ENCODE assay signal across 15 cellular contexts in the genomic region with DNA sequence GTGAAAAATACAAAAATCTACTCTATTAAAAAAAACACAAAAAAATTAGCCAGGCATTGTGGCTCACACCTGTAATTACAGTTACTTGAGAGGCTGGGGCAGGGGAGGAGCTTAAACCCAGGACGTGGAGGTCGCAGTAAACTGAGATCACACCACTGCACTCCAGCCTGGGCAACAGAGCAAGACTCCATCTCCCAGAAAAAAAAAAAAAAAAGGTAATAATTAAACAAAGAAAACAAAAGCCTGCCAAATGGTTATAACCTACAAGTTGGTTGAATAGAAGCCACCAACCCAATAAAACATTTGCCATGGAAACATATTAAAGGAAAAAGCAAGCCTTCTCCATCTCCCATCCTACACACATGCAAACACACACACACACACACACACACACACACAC.
DNase-seq lines count a peak whose midpoint lies in the region; ATAC-seq, FAIRE-seq and TF ChIP-seq lines count a peak whose summit lies in the region.
"Had no signal": no experiment of that assay in that cellular context is flagged by ENCODE, and none has a peak within 500 bp of the region (broad histone marks: within the 10 kb centered on the region; RNA-seq: fewer than 3 reads in every experiment).

No MANE protein-coding gene starts in this region.

- WGBS in right lobe of liver (ENCODE audit: insufficient coverage, low coverage, low lambda C conversion rate, missing lambda C conversion rate) = 27% methylated on average over 2 of the region's 2 CpGs
- WGBS in HepG2 (ENCODE audit: low lambda C conversion rate) = 4% methylated on average over 2 of the region's 2 CpGs

- H3K4me3 ChIP-seq in right lobe of liver = no peak overlapping the region
- no peak overlapping the region for H3K4me3 ChIP-seq in HepG2 (replicated peaks in 1 of 3; ENCODE audit: insufficient read depth in 1 of 3, low read depth in 2 of 3, low read length in 3 of 3)
- no peak overlapping the region for H3K4me3 ChIP-seq in GM23338

- H3K4me1 Mint-ChIP-seq in GM23338 = peaks cover 10% of the 10 kb centered on the region
- H3K4me1 Mint-ChIP-seq in nephron progenitor cell = peaks cover 36% of the 10 kb centered on the region

- H3K9me3 Mint-ChIP-seq in GM23338 = no peaks in the 10 kb centered on the region
- peaks cover 10% of the 10 kb centered on the region for H3K9me3 Mint-ChIP-seq in nephron progenitor cell
- H3K9me3 Mint-ChIP-seq: CD4-positive, alpha-beta memory T cell; H9 had no signal

- H3K36me3 Mint-ChIP-seq in GM23338 (ENCODE audit: low read depth) = 0 out of 3 replicates have a peak, but pooled peaks cover 3% of the 10 kb centered on the region
- H3K36me3 Mint-ChIP-seq in nephron progenitor cell (ENCODE audit: low read depth) = no peaks in the 10 kb centered on the region
- H3K36me3 Mint-ChIP-seq: CD4-positive, alpha-beta memory T cell had no signal

- H3K27me3 ChIP-seq in right lobe of liver = no peaks in the 10 kb centered on the region
- no peaks in the 10 kb centered on the region for H3K27me3 ChIP-seq in HepG2 (ENCODE audit: control insufficient read depth in 1 of 2, insufficient read depth in 2 of 2, low read length in 2 of 2)
- H3K27me3 ChIP-seq in GM23338 (ENCODE audit: insufficient read depth) = no peaks in the 10 kb centered on the region

- H2AFZ ChIP-seq in HepG2 (ENCODE audit: low read length) (no peak overlapping the region), GM23338 (no peak overlapping the region)

- peaks cover 0 to 31% (median 7%) of the 10 kb centered on the region in 4 donors for H3K4me1 ChIP-seq in right lobe of liver
- H3K4me1 ChIP-seq in HepG2 (ENCODE audit: insufficient read depth, low read length) = peaks cover 11% of the 10 kb centered on the region
- H3K4me1 ChIP-seq in GM23338 (ENCODE audit: insufficient read depth) = no peaks in the 10 kb centered on the region

- H3K36me3 ChIP-seq in right lobe of liver = no peaks in the 10 kb centered on the region
- H3K36me3 ChIP-seq in HepG2 (replicated peaks in 1 of 2; ENCODE audit: control insufficient read depth in 1 of 2, insufficient read depth in 2 of 2, low read length in 2 of 2) = no peaks in the 10 kb centered on the region
- H3K36me3 ChIP-seq in GM23338 (ENCODE audit: insufficient read depth) = no peaks in the 10 kb centered on the region

- H3K4me2 ChIP-seq in HepG2 (ENCODE audit: low read depth, low read length) (no peak overlapping the region), GM23338 (no peak overlapping the region)
- H3K4me2 ChIP-seq: KMS-11 had no signal

- CTCF ChIA-PET in HepG2 (lab: Yijun Ruan, JAX; ENCODE audit: low intra/inter-chr PET ratio, low total read pairs) = no interaction called here

- ATAC-seq in right lobe of liver (peak in 3 of 4 donors; percentile 33 to 60 (median 44)), HepG2 (no peak), GM23338 (no peak), GM19351 (IDR thresholded peaks at IDR 0.05; ENCODE audit: unreplicated experiment) (no peak)

- H3K79me2 ChIP-seq in HepG2 (ENCODE audit: insufficient read depth, low read length) (no peaks in the 10 kb centered on the region), GM23338 (replicated peaks; ENCODE audit: insufficient read depth) (no peaks in the 10 kb centered on the region)

- peak overlapping the region in 2 of 3 donors; percentile 17 to 67 for H3K27ac ChIP-seq in right lobe of liver
- H3K27ac ChIP-seq in HepG2 (ENCODE audit: extremely low read length, insufficient read depth, low read length) = no peak overlapping the region
- H3K27ac ChIP-seq in GM23338 (ENCODE audit: low read depth) = no peak overlapping the region
- H3K27ac ChIP-seq: 22Rv1, C4-2B, KMS-11 had no signal

- BruUV-seq in HepG2 (replicated peaks; lab: Mats Ljungman, UMichigan) = no TSS peak

- peaks cover 6% of the 10 kb centered on the region; the same call in 1 of the 2 replicates for H3K9me2 ChIP-seq in GM23338 (ENCODE audit: insufficient read depth)

- H3K27ac Mint-ChIP-seq in GM23338 = peak overlapping the region; percentile 22; the same call in 1 of the 2 replicates
- peak overlapping the region; percentile 24 for H3K27ac Mint-ChIP-seq in nephron progenitor cell
- H3K27ac Mint-ChIP-seq: CD4-positive, alpha-beta memory T cell had no signal

- TF ChIP-seq RAD21 in HepG2 (CRISPR knock-in tag; IDR thresholded peaks at IDR 0.05) = no peak

- TF ChIP-seq EP300 in HepG2 (IDR thresholded peaks at IDR 0.05; ENCODE audit: low read depth in 2 of 2, low read length in 2 of 2) (no peak), HepG2 (CRISPR knock-in tag; IDR thresholded peaks at IDR 0.05; ENCODE audit: borderline replicate concordance) (no peak)

- H3K4me3 Mint-ChIP-seq in GM23338 (no peak overlapping the region), nephron progenitor cell (no peak overlapping the region)
- H3K4me3 Mint-ChIP-seq: H9 had no signal

- intact Hi-C loops in right lobe of liver (cut with DNase I) (no loop called here), HepG2 (cut with micrococcal nuclease; ENCODE audit: unreplicated experiment) (no loop called here)

- TF ChIP-seq POLR2A in right lobe of liver (IDR thresholded peaks at IDR 0.05) (no peak), HepG2 (IDR thresholded peaks at IDR 0.05; ENCODE audit: insufficient read depth in 1 of 2, low read depth in 2 of 2, low read length in 2 of 2) (no peak)

- H3K9ac ChIP-seq in HepG2 (ENCODE audit: insufficient read depth, low read depth, low read length) = no peak overlapping the region
- H3K9ac ChIP-seq: KMS-11 had no signal

- no peaks in the 10 kb centered on the region for H3F3A ChIP-seq in GM23338 (replicated peaks; ENCODE audit: low read depth)

- POLR2A ChIA-PET in HepG2 (lab: Yijun Ruan, JAX) = no interaction called here

- H4K20me1 ChIP-seq in HepG2 (ENCODE audit: insufficient read depth, low read length) (no peaks in the 10 kb centered on the region), GM23338 (replicated peaks; ENCODE audit: insufficient read depth) (no peaks in the 10 kb centered on the region)

- in situ Hi-C loops in HepG2 (cut with HindIII; ENCODE audit: extremely low pct_ligation_motif_present, low pct_unique_long_range_greater_than_20kb) = no loop called here

- H3K9me3 ChIP-seq in right lobe of liver (no peaks in the 10 kb centered on the region), HepG2 (ENCODE audit: low read length) (no peaks in the 10 kb centered on the region)

- TF ChIP-seq CTCF in right lobe of liver (IDR thresholded peaks at IDR 0.05) (no peak), HepG2 (CRISPR knock-in tag; IDR thresholded peaks at IDR 0.05) (no peak), GM23338 (conservative IDR thresholded peaks at IDR 0.05; ENCODE audit: low read depth in 2 of 2) (no peak), nephron progenitor cell (IDR thresholded peaks at IDR 0.05) (no peak)

- FAIRE-seq in HepG2 (lab: Jason Lieb, UNC) = no peak
- FAIRE-seq: D721Med had no signal

- DNase-seq in right lobe of liver = no peak
- no peak for DNase-seq in HepG2 (ENCODE audit: low spot score)
- DNase-seq in GM23338 (ENCODE audit: low spot score) = no peak
- DNase-seq in nephron progenitor cell = no peak
- no peak for DNase-seq in DMS 273 (lab: John Stamatoyannopoulos, UW; ENCODE audit: unreplicated experiment)
- no peak for DNase-seq in pons (ENCODE audit: low spot score)
- DNase-seq: CD4-positive, alpha-beta memory T cell; GF-D8; GOT3; H9 had no signal

- no peaks in the 10 kb centered on the region for H3K27me3 Mint-ChIP-seq in GM23338 (ENCODE audit: insufficient read depth, low read depth, poor library complexity)
- peaks cover 4% of the 10 kb centered on the region for H3K27me3 Mint-ChIP-seq in nephron progenitor cell (ENCODE audit: low read depth, poor library complexity)

TF ChIP-seq in HepG2, 621 proteins besides CTCF, POLR2A, EP300 and RAD21 (continues in another document):
- TF ChIP-seq ZNF17 (CRISPR knock-in tag; IDR thresholded peaks at IDR 0.05) = no peak
- TF ChIP-seq, protein P1, sequence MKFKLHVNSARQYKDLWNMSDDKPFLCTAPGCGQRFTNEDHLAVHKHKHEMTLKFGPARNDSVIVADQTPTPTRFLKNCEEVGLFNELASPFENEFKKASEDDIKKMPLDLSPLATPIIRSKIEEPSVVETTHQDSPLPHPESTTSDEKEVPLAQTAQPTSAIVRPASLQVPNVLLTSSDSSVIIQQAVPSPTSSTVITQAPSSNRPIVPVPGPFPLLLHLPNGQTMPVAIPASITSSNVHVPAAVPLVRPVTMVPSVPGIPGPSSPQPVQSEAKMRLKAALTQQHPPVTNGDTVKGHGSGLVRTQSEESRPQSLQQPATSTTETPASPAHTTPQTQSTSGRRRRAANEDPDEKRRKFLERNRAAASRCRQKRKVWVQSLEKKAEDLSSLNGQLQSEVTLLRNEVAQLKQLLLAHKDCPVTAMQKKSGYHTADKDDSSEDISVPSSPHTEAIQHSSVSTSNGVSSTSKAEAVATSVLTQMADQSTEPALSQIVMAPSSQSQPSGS (CRISPR knock-in tag; IDR thresholded peaks at IDR 0.05) = no peak

TF ChIP-seq in GM23338, 12 proteins besides CTCF, POLR2A, EP300 and RAD21 (continues in another document):
- TF ChIP-seq POLR2AphosphoS5 (IDR thresholded peaks at IDR 0.05; ENCODE audit: low read depth) = no peak
- no peak for TF ChIP-seq CREB1 (CRISPR knock-in tag; IDR thresholded peaks at IDR 0.05; ENCODE audit: low read depth)
- no peak for TF ChIP-seq JUNB (IDR thresholded peaks at IDR 0.05; ENCODE audit: unreplicated experiment)

Comparison
In these comparisons a context has a peak if more than half of its experiments do, and no peak if none do; other contexts are left out.
1. ATAC-seq: peak in right lobe of liver (3 of 4); none in HepG2 (single experiment), GM23338 (single experiment) and GM19351 (single experiment).
2. H3K27ac ChIP-seq: peak in right lobe of liver (2 of 3); none in HepG2 (single experiment) and GM23338 (single experiment).